ENCODE assay signal across 11 cellular contexts in the genomic region with DNA sequence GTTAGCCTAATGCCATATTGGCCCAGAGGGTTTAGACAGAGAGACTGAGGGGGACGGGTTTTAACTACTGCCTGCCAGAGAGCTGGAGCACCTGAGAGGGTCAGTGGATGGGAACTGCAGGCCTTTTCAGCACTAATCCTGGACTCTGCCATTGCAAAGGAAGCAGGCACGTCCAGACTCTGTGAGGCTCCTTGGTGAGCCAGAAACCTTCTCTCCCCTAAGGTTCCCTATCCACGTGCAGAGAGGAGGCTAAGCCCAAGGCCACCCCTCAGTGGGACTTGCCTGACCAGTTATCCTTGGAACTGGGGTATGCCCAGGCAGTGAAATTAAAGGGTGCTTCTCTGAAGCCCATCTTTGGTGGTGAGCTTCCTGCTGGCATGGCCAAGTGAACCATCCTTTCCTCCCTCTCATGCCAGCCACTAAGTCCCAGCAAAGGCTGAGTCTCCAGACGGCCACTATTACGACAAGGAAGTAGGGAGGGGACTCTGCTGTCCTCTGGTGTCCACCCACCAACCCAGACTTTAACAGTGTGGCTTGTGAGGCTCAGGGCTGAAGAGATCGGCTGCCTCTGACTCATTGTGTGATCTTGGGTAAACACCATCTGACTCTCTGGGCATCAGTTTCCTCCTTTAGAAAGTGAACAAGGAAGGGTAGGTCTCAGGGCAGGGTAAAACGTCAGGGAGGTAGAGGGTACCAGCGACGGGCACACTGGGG. TPM values are rescaled to one million over a fixed set of nuclear protein-coding genes. Genes with fewer than 3 reads are reported as not detected.
DNase-seq lines count a peak whose midpoint lies in the region; TF ChIP-seq lines count a peak whose summit lies in the region.
"Had no signal": no experiment of that assay in that cellular context is flagged by ENCODE, and none has a peak within 500 bp of the region (broad histone marks: within the 10 kb centered on the region; RNA-seq: fewer than 3 reads in every experiment).

No MANE protein-coding gene starts in this region.

- no peaks in the 10 kb centered on the region for H3K9me3 Mint-ChIP-seq in progenitor cell of endocrine pancreas (ENCODE audit: low read depth)
- H3K9me3 Mint-ChIP-seq: activated naive CD8-positive, alpha-beta T cell treated with anti-CD3 and anti-CD28 coated beads, Interleukin-2, amount 10 ng/mL, durations not matched to agents 7 days and 5 days; mesothelial cell of epicardium had no signal

- no peak for TF ChIP-seq EP300 in ovary (IDR thresholded peaks at IDR 0.05)

- no peak overlapping the region for H3K4me3 Mint-ChIP-seq in progenitor cell of endocrine pancreas (ENCODE audit: low read depth)
- H3K4me3 Mint-ChIP-seq: activated naive CD8-positive, alpha-beta T cell treated with anti-CD3 and anti-CD28 coated beads, Interleukin-2, amount 10 ng/mL, durations not matched to agents 7 days and 5 days; mesothelial cell of epicardium had no signal

- H3K27ac ChIP-seq in C4-2B = peak overlapping the region; percentile 37
- peak overlapping the region; percentile 65 for H3K27ac ChIP-seq in epithelial cell of prostate
- peak overlapping the region; percentile 12 to 34 for H3K27ac ChIP-seq in ovary
- H3K27ac ChIP-seq: SJCRH30 had no signal

- H3K4me1 ChIP-seq in ovary (ENCODE audit: insufficient read depth) = peaks cover 7% of the 10 kb centered on the region
- H3K4me1 ChIP-seq: SJCRH30 had no signal

- no peak overlapping the region for H3K27ac Mint-ChIP-seq in progenitor cell of endocrine pancreas
- H3K27ac Mint-ChIP-seq: activated naive CD8-positive, alpha-beta T cell treated with anti-CD3 and anti-CD28 coated beads, Interleukin-2, amount 10 ng/mL, durations not matched to agents 7 days and 5 days; mesothelial cell of epicardium had no signal

- intact Hi-C loops in ovary (cut with DNase I) = no loop called here

- in situ Hi-C loops in KBM-7 (cut with MboI; ENCODE audit: low pct_unique_long_range_greater_than_20kb, low sequenced_read_pairs) = no loop called here

- H3K36me3 ChIP-seq in ovary = no peaks in the 10 kb centered on the region
- H3K36me3 ChIP-seq: SJCRH30 had no signal

- peaks cover 10% of the 10 kb centered on the region for H3K4me1 Mint-ChIP-seq in progenitor cell of endocrine pancreas (ENCODE audit: low read depth)
- H3K4me1 Mint-ChIP-seq: activated naive CD8-positive, alpha-beta T cell treated with anti-CD3 and anti-CD28 coated beads, Interleukin-2, amount 10 ng/mL, durations not matched to agents 7 days and 5 days had no signal

- TF ChIP-seq CTCF in C4-2B (conservative IDR thresholded peaks at IDR 0.05) (no peak; the same call in 1 of the 2 replicates), ovary (IDR thresholded peaks at IDR 0.05) (no peak), progenitor cell of endocrine pancreas (IDR thresholded peaks at IDR 0.05; ENCODE audit: unreplicated experiment) (no peak)

- H3K4me3 ChIP-seq in ovary = no peak overlapping the region
- H3K4me3 ChIP-seq: SJCRH30 had no signal

- WGBS in ovary, 3 donors = 73 to 83% (median 82%) methylated on average over 9 of the region's 9 CpGs

- DNase-seq in MV-4-11 (lab: John Stamatoyannopoulos, UW) = peak; percentile 88
- DNase-seq in epithelial cell of prostate (ENCODE audit: low read depth, low spot score) = no peak
- peak in 1 of 5 donors; percentile 18 for DNase-seq in ovary
- no peak for DNase-seq in KBM-7
- no peak for DNase-seq in progenitor cell of endocrine pancreas (ENCODE audit: low spot score, unreplicated experiment)
- DNase-seq in NCI-H2171 treated with DMSO at 0.1 percent for 48 hours (lab: John Stamatoyannopoulos, UW) = no peak
- DNase-seq in pons (ENCODE audit: low spot score) = no peak
- DNase-seq: activated naive CD8-positive, alpha-beta T cell treated with anti-CD3 and anti-CD28 coated beads, Interleukin-2, amount 10 ng/mL, durations not matched to agents 7 days and 5 days had no signal

- no peaks in the 10 kb centered on the region for H3K9me3 ChIP-seq in ovary
- H3K9me3 ChIP-seq: SJCRH30 had no signal

- TF ChIP-seq POLR2A in ovary (IDR thresholded peaks at IDR 0.05) = no peak

- H3K27me3 Mint-ChIP-seq in progenitor cell of endocrine pancreas = peaks cover 77% of the 10 kb centered on the region

- no peaks in the 10 kb centered on the region for H3K36me3 Mint-ChIP-seq in progenitor cell of endocrine pancreas (ENCODE audit: insufficient read depth)
- H3K36me3 Mint-ChIP-seq: activated naive CD8-positive, alpha-beta T cell treated with anti-CD3 and anti-CD28 coated beads, Interleukin-2, amount 10 ng/mL, durations not matched to agents 7 days and 5 days; mesothelial cell of epicardium had no signal

- no peaks in the 10 kb centered on the region for H3K27me3 ChIP-seq in ovary

RNA-seq across cellular contexts. Expression of gene MLPH, which starts 3.9 kb away (rescaled TPM):
- total RNA-seq in ovary (10 to 100 TPM in 6 of 7 donors, 1 to 10 TPM in 1; 7.8 to 67.5 (median 30.7) TPM), progenitor cell of endocrine pancreas (1.2 and 1.6 TPM in 2 replicates)
- polyA plus RNA-seq in ovary = 10 to 100 TPM in 1 of 2 donors, 1 to 10 TPM in 1; 9.0 to 23.3 TPM
- total RNA-seq: activated naive CD8-positive, alpha-beta T cell treated with anti-CD3 and anti-CD28 coated beads, Interleukin-2, amount 10 ng/mL, durations not matched to agents 7 days and 5 days had no signal
